12 cellular contexts compared by ENCODE assay signal in genomic region chr4:95599777-95600436, GRCh38. TPM values are rescaled to one million over a fixed set of nuclear protein-coding genes. Genes with fewer than 3 reads are reported as not detected.
DNase-seq lines count a peak whose midpoint lies in the region; ATAC-seq and TF ChIP-seq lines count a peak whose summit lies in the region.
"Had no signal": no experiment of that assay in that cellular context is flagged by ENCODE, and none has a peak within 500 bp of the region (broad histone marks: within the 10 kb centered on the region; RNA-seq: fewer than 3 reads in every experiment).

No MANE protein-coding gene starts in this region.

- H3K4me1 ChIP-seq in CD8-positive, alpha-beta T cell (ENCODE audit: insufficient read depth, low read length), result no peaks in the 10 kb centered on the region
- H3K4me1 ChIP-seq: adrenal gland, BE2C had no signal

- no peak overlapping the region for H3K4me3 Mint-ChIP-seq in CD8-positive, alpha-beta T cell
- H3K4me3 Mint-ChIP-seq: endodermal cell had no signal

- ATAC-seq in GM19395 (IDR thresholded peaks at IDR 0.05; ENCODE audit: unreplicated experiment) (peak; percentile 96), HG02938 (IDR thresholded peaks at IDR 0.05; ENCODE audit: unreplicated experiment) (peak; percentile 87)
- no peak for ATAC-seq in CD8-positive, alpha-beta T cell

- no peaks in the 10 kb centered on the region for H3K9me3 Mint-ChIP-seq in CD8-positive, alpha-beta T cell
- H3K9me3 Mint-ChIP-seq: endodermal cell had no signal

- H3K27me3 ChIP-seq in CD8-positive, alpha-beta T cell (ENCODE audit: insufficient read depth, low read length), result no peaks in the 10 kb centered on the region
- H3K27me3 ChIP-seq: adrenal gland, BE2C had no signal

- TF ChIP-seq CTCF in GM13977 (IDR thresholded peaks at IDR 0.05; ENCODE audit: extremely low read depth, insufficient read depth, missing control alignments), result no peak
- TF ChIP-seq CTCF in CD8-positive, alpha-beta T cell (IDR thresholded peaks at IDR 0.05), result no peak

- H3K36me3 Mint-ChIP-seq in CD8-positive, alpha-beta T cell, result no peaks in the 10 kb centered on the region

- H3K4me1 Mint-ChIP-seq in CD8-positive, alpha-beta T cell (ENCODE audit: low read depth), result no peaks in the 10 kb centered on the region
- H3K4me1 Mint-ChIP-seq: endodermal cell had no signal

- POLR2A ChIA-PET in CD8-positive, alpha-beta T cell (lab: Charles Lee), result no interaction called here

- intact Hi-C loops in CD8-positive, alpha-beta T cell (cut with DNase I, micrococcal nuclease), result no loop called here

- CTCF ChIA-PET in CD8-positive, alpha-beta T cell (lab: Charles Lee), result no interaction called here

- H3K9me3 ChIP-seq in CD8-positive, alpha-beta T cell (ENCODE audit: low read length), result no peaks in the 10 kb centered on the region
- H3K9me3 ChIP-seq: adrenal gland, BE2C had no signal

- DNase-seq in GM13977 (ENCODE audit: low spot score) (peak; percentile 7), MV-4-11 (lab: John Stamatoyannopoulos, UW) (peak; percentile 96), NCI-H446 treated with DMSO at 0.1 percent for 48 hours (lab: John Stamatoyannopoulos, UW) (no peak), SIG-M5 treated with dmso at 0.1 percent for 504 hours (lab: John Stamatoyannopoulos, UW; ENCODE audit: unreplicated experiment) (no peak), 8988T (no peak)
- DNase-seq in CD8-positive, alpha-beta T cell, result no peak
- DNase-seq: adrenal gland, BE2C, endodermal cell, NCI-H1105 treated with DMSO at 0.1 percent for 48 hours had no signal

- no peak overlapping the region for H3K27ac ChIP-seq in CD8-positive, alpha-beta T cell (ENCODE audit: low read depth, low read length)
- H3K27ac ChIP-seq: adrenal gland had no signal

- in situ Hi-C loops in GM13977 (cut with MboI; ENCODE audit: low pct_unique_long_range_greater_than_20kb, low sequenced_read_pairs, unreplicated experiment), result no loop called here

- H3K36me3 ChIP-seq in CD8-positive, alpha-beta T cell (ENCODE audit: insufficient read depth, low read length), result no peaks in the 10 kb centered on the region
- H3K36me3 ChIP-seq: adrenal gland, BE2C had no signal

- no peaks in the 10 kb centered on the region for H3K27me3 Mint-ChIP-seq in CD8-positive, alpha-beta T cell (ENCODE audit: low read depth)

- H3K4me3 ChIP-seq in CD8-positive, alpha-beta T cell (ENCODE audit: low read depth, low read length), result no peak overlapping the region
- H3K4me3 ChIP-seq: adrenal gland had no signal

- H3K27ac Mint-ChIP-seq in CD8-positive, alpha-beta T cell, result no peak overlapping the region
- H3K27ac Mint-ChIP-seq: endodermal cell had no signal

RNA-seq across cellular contexts. Expression of gene UNC5C, which starts 51.1 kb away (rescaled TPM):
- total RNA-seq in CD8-positive, alpha-beta T cell, result not detected

Comparison
In these comparisons a context has a peak if more than half of its experiments do, and no peak if none do; other contexts are left out.
1. DNase-seq: peak in GM13977 (single experiment) and MV-4-11 (single experiment); none in NCI-H446 treated with DMSO at 0.1 percent for 48 hours (single experiment), SIG-M5 treated with dmso at 0.1 percent for 504 hours (single experiment), CD8-positive, alpha-beta T cell (0 of 7) and 8988T (single experiment).